In the genomic region with DNA sequence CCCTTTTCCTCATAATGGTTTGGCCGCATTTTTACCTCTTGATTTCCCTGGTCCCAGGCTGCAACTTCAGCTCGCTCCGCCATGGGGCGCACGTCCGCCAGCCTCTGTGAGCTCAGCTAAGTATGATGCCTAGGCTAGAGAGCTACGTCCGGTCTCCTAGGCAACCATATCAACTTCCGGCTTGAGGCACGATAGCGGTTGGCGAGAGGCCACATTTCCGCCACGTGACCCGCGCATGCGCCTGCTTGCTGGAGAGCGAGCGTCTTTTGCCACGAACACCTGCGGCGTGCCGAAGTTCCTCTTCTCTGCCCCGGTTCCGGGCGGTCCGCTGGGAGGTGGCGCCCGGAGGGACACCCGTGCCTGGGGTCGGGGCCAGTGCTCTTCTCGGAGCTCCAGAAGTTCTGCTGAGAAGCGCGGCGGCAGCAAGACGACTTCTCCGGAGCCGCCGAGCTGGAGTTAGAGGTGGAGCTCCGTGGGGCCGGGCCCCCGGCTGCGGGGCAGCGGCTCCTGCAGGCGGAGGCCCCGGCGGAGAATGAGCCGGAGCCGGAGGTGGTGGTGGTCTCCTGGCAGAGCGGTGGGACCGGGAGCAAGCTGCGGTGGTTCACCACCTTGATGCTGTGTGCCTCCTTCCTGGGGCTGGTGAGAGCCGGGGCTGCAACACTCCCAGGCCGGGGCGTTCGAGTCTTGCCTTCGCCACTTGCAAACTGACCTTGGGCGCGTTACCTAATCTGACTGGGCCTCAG, we compare ENCODE assay signal across 1 cellular context.
TF ChIP-seq lines count a peak whose summit lies in the region.

No MANE protein-coding gene starts in this region.

TF ChIP-seq in HepG2, 621 proteins besides CTCF, POLR2A, EP300 and RAD21 (continued from another document and continues in another):
- no peak; the same call in 1 of the 2 replicates for TF ChIP-seq ZFP41 (CRISPR knock-in tag; IDR thresholded peaks at IDR 0.05; ENCODE audit: borderline replicate concordance)
- TF ChIP-seq, protein P1, sequence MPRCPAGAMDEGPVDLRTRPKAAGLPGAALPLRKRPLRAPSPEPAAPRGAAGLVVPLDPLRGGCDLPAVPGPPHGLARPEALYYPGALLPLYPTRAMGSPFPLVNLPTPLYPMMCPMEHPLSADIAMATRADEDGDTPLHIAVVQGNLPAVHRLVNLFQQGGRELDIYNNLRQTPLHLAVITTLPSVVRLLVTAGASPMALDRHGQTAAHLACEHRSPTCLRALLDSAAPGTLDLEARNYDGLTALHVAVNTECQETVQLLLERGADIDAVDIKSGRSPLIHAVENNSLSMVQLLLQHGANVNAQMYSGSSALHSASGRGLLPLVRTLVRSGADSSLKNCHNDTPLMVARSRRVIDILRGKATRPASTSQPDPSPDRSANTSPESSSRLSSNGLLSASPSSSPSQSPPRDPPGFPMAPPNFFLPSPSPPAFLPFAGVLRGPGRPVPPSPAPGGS (CRISPR knock-in tag; IDR thresholded peaks at IDR 0.05) = no peak
- peak; percentile 84 for TF ChIP-seq TEAD3 (CRISPR knock-in tag; optimal IDR thresholded peaks at IDR 0.05; ENCODE audit: borderline replicate concordance)
- TF ChIP-seq ZNF589 (CRISPR knock-in tag; conservative IDR thresholded peaks at IDR 0.05) = no peak; the same call in 1 of the 2 replicates
- TF ChIP-seq SRY (CRISPR knock-in tag; IDR thresholded peaks at IDR 0.05) = peak; percentile 80
- TF ChIP-seq, protein P2, sequence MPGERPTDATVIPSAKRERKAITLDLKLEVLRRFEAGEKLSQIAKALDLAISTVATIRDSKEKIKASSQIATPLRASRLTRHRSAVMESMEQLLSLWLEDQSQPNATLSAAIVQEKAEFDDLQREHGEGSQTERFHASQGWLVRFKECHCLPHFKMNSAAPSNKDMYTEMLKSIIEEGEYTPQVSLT (CRISPR knock-in tag; IDR thresholded peaks at IDR 0.05; ENCODE audit: borderline replicate concordance, low read depth) = no peak
- TF ChIP-seq, protein P3, sequence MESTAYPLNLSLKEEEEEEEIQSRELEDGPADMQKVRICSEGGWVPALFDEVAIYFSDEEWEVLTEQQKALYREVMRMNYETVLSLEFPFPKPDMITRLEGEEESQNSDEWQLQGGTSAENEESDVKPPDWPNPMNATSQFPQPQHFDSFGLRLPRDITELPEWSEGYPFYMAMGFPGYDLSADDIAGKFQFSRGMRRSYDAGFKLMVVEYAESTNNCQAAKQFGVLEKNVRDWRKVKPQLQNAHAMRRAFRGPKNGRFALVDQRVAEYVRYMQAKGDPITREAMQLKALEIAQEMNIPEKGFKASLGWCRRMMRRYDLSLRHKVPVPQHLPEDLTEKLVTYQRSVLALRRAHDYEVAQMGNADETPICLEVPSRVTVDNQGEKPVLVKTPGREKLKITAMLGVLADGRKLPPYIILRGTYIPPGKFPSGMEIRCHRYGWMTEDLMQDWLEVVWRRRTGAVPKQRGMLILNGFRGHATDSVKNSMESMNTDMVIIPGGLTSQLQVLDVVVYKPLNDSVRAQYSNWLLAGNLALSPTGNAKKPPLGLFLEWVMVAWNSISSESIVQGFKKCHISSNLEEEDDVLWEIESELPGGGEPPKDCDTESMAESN (CRISPR knock-in tag; conservative IDR thresholded peaks at IDR 0.05) = no peak; the same call in 1 of the 2 replicates
- TF ChIP-seq RORA (CRISPR knock-in tag; IDR thresholded peaks at IDR 0.05) = no peak
- TF ChIP-seq BORCS8-MEF2B (CRISPR knock-in tag; IDR thresholded peaks at IDR 0.05) = peak; percentile 86
- peak; percentile 32; the same call in 1 of the 2 replicates for TF ChIP-seq KLF11 (CRISPR knock-in tag; IDR thresholded peaks at IDR 0.05)
- TF ChIP-seq, protein P4, sequence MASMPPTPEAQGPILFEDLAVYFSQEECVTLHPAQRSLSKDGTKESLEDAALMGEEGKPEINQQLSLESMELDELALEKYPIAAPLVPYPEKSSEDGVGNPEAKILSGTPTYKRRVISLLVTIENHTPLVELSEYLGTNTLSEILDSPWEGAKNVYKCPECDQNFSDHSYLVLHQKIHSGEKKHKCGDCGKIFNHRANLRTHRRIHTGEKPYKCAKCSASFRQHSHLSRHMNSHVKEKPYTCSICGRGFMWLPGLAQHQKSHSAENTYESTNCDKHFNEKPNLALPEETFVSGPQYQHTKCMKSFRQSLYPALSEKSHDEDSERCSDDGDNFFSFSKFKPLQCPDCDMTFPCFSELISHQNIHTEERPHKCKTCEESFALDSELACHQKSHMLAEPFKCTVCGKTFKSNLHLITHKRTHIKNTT (CRISPR knock-in tag; IDR thresholded peaks at IDR 0.05) = no peak
- no peak for TF ChIP-seq CAMTA2 (CRISPR knock-in tag; IDR thresholded peaks at IDR 0.05; ENCODE audit: borderline replicate concordance)
- 0 out of 2 replicates have a peak, but pooled peaks have one; percentile 35 for TF ChIP-seq PPARG (CRISPR knock-in tag; conservative IDR thresholded peaks at IDR 0.05)
- no peak for TF ChIP-seq ZFP36L1 (CRISPR knock-in tag; IDR thresholded peaks at IDR 0.05)
- peak; percentile 59; the same call in 1 of the 2 replicates for TF ChIP-seq ZBTB21 (CRISPR knock-in tag; IDR thresholded peaks at IDR 0.05)
- TF ChIP-seq, protein P5, sequence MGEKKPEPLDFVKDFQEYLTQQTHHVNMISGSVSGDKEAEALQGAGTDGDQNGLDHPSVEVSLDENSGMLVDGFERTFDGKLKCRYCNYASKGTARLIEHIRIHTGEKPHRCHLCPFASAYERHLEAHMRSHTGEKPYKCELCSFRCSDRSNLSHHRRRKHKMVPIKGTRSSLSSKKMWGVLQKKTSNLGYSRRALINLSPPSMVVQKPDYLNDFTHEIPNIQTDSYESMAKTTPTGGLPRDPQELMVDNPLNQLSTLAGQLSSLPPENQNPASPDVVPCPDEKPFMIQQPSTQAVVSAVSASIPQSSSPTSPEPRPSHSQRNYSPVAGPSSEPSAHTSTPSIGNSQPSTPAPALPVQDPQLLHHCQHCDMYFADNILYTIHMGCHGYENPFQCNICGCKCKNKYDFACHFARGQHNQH (CRISPR knock-in tag; IDR thresholded peaks at IDR 0.05) = no peak; the same call in 1 of the 2 replicates
- TF ChIP-seq MAFK (conservative IDR thresholded peaks at IDR 0.05 in 1 of 2, IDR thresholded peaks at IDR 0.05 in 1 of 2; ENCODE audit: low read length in 2 of 2) = peak in 1 of 2 experiments; percentile 10; a peak in 1 of 4 replicates
- TF ChIP-seq FIP1L1 (IDR thresholded peaks at IDR 0.05; ENCODE audit: borderline replicate concordance, insufficient read depth, low read depth, low read length) = 0 out of 2 replicates have a peak, but pooled peaks have one; percentile 37
- TF ChIP-seq ZNF564 (CRISPR knock-in tag; IDR thresholded peaks at IDR 0.05) = 0 out of 2 replicates have a peak, but pooled peaks have one; percentile 57
- 0 out of 2 replicates have a peak, but pooled peaks have one; percentile 22 for TF ChIP-seq HNF4A (CRISPR knock-in tag; IDR thresholded peaks at IDR 0.05)
- no peak for TF ChIP-seq ZNF10 (CRISPR knock-in tag; IDR thresholded peaks at IDR 0.05; ENCODE audit: borderline replicate concordance, low read depth)
- peak; percentile 96; the same call in 1 of the 2 replicates for TF ChIP-seq ZNF619 (CRISPR knock-in tag; IDR thresholded peaks at IDR 0.05)
- TF ChIP-seq ZNF34 (CRISPR knock-in tag; IDR thresholded peaks at IDR 0.05; ENCODE audit: borderline replicate concordance) = no peak; the same call in 1 of the 2 replicates
- TF ChIP-seq, protein P6, sequence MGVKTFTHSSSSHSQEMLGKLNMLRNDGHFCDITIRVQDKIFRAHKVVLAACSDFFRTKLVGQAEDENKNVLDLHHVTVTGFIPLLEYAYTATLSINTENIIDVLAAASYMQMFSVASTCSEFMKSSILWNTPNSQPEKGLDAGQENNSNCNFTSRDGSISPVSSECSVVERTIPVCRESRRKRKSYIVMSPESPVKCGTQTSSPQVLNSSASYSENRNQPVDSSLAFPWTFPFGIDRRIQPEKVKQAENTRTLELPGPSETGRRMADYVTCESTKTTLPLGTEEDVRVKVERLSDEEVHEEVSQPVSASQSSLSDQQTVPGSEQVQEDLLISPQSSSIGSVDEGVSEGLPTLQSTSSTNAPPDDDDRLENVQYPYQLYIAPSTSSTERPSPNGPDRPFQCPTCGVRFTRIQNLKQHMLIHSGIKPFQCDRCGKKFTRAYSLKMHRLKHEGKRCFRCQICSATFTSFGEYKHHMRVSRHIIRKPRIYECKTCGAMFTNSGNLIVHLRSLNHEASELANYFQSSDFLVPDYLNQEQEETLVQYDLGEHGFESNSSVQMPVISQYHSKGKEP (CRISPR knock-in tag; IDR thresholded peaks at IDR 0.05) = no peak
- TF ChIP-seq ZSCAN9 (CRISPR knock-in tag; IDR thresholded peaks at IDR 0.05; ENCODE audit: borderline replicate concordance) = peak; percentile 94
- TF ChIP-seq PHF5A (CRISPR knock-in tag; IDR thresholded peaks at IDR 0.05; ENCODE audit: low read depth, unreplicated experiment) = no peak
- TF ChIP-seq, protein P7, sequence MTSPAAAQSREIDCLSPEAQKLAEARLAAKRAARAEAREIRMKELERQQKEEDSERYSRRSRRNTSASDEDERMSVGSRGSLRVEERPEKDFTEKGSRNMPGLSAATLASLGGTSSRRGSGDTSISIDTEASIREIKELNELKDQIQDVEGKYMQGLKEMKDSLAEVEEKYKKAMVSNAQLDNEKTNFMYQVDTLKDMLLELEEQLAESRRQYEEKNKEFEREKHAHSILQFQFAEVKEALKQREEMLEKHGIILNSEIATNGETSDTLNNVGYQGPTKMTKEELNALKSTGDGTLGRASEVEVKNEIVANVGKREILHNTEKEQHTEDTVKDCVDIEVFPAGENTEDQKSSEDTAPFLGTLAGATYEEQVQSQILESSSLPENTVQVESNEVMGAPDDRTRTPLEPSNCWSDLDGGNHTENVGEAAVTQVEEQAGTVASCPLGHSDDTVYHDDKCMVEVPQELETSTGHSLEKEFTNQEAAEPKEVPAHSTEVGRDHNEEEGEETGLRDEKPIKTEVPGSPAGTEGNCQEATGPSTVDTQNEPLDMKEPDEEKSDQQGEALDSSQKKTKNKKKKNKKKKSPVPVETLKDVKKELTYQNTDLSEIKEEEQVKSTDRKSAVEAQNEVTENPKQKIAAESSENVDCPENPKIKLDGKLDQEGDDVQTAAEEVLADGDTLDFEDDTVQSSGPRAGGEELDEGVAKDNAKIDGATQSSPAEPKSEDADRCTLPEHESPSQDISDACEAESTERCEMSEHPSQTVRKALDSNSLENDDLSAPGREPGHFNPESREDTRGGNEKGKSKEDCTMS (CRISPR knock-in tag; conservative IDR thresholded peaks at IDR 0.05) = no peak
- no peak for TF ChIP-seq FOXA1 (IDR thresholded peaks at IDR 0.05)
- TF ChIP-seq FOXA1 (CRISPR knock-in tag; IDR thresholded peaks at IDR 0.05) = peak; percentile 32
- peak; percentile 77; the same call in 1 of the 2 replicates for TF ChIP-seq ZNF790 (CRISPR knock-in tag; IDR thresholded peaks at IDR 0.05; ENCODE audit: borderline replicate concordance)
- no peak for TF ChIP-seq ZNF841 (CRISPR knock-in tag; IDR thresholded peaks at IDR 0.05; ENCODE audit: borderline replicate concordance)
- TF ChIP-seq CBX2 (IDR thresholded peaks at IDR 0.05; ENCODE audit: low read depth, low read length) = no peak
- no peak for TF ChIP-seq CBX2 (CRISPR knock-in tag; IDR thresholded peaks at IDR 0.05; ENCODE audit: low read depth)
- peak; percentile 91 for TF ChIP-seq GABPA (IDR thresholded peaks at IDR 0.05; ENCODE audit: low read depth, low read length)
- peak; percentile 97 for TF ChIP-seq GABPA (CRISPR knock-in tag; IDR thresholded peaks at IDR 0.05; ENCODE audit: low read depth)
- TF ChIP-seq ZFP1 (CRISPR knock-in tag; IDR thresholded peaks at IDR 0.05) = peak; percentile 68; the same call in 1 of the 2 replicates
- no peak for TF ChIP-seq MTA3 (CRISPR knock-in tag; IDR thresholded peaks at IDR 0.05)
- no peak for TF ChIP-seq CC2D1A (CRISPR knock-in tag; IDR thresholded peaks at IDR 0.05)
- TF ChIP-seq SSRP1 (CRISPR knock-in tag; IDR thresholded peaks at IDR 0.05) = no peak
- peak; percentile 84; the same call in 1 of the 2 replicates for TF ChIP-seq YEATS4 (CRISPR knock-in tag; IDR thresholded peaks at IDR 0.05; ENCODE audit: borderline replicate concordance)
- TF ChIP-seq, protein P8, sequence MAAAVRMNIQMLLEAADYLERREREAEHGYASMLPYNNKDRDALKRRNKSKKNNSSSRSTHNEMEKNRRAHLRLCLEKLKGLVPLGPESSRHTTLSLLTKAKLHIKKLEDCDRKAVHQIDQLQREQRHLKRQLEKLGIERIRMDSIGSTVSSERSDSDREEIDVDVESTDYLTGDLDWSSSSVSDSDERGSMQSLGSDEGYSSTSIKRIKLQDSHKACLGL (CRISPR knock-in tag; IDR thresholded peaks at IDR 0.05) = peak; percentile 95; the same call in 1 of the 2 replicates
- no peak for TF ChIP-seq ISX (CRISPR knock-in tag; conservative IDR thresholded peaks at IDR 0.05)
- peak; percentile 56; the same call in 1 of the 2 replicates for TF ChIP-seq ZBTB7B (CRISPR knock-in tag; IDR thresholded peaks at IDR 0.05)
- TF ChIP-seq, protein P9, sequence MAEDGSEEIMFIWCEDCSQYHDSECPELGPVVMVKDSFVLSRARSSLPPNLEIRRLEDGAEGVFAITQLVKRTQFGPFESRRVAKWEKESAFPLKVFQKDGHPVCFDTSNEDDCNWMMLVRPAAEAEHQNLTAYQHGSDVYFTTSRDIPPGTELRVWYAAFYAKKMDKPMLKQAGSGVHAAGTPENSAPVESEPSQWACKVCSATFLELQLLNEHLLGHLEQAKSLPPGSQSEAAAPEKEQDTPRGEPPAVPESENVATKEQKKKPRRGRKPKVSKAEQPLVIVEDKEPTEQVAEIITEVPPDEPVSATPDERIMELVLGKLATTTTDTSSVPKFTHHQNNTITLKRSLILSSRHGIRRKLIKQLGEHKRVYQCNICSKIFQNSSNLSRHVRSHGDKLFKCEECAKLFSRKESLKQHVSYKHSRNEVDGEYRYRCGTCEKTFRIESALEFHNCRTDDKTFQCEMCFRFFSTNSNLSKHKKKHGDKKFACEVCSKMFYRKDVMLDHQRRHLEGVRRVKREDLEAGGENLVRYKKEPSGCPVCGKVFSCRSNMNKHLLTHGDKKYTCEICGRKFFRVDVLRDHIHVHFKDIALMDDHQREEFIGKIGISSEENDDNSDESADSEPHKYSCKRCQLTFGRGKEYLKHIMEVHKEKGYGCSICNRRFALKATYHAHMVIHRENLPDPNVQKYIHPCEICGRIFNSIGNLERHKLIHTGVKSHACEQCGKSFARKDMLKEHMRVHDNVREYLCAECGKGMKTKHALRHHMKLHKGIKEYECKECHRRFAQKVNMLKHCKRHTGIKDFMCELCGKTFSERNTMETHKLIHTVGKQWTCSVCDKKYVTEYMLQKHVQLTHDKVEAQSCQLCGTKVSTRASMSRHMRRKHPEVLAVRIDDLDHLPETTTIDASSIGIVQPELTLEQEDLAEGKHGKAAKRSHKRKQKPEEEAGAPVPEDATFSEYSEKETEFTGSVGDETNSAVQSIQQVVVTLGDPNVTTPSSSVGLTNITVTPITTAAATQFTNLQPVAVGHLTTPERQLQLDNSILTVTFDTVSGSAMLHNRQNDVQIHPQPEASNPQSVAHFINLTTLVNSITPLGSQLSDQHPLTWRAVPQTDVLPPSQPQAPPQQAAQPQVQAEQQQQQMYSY (CRISPR knock-in tag; IDR thresholded peaks at IDR 0.05) = no peak
- TF ChIP-seq MYC (CRISPR knock-in tag; IDR thresholded peaks at IDR 0.05; ENCODE audit: borderline replicate concordance) = peak; percentile 89
- TF ChIP-seq HNRNPH1 (optimal IDR thresholded peaks at IDR 0.05; ENCODE audit: low read depth, low read length) = no peak
- TF ChIP-seq, protein P10, sequence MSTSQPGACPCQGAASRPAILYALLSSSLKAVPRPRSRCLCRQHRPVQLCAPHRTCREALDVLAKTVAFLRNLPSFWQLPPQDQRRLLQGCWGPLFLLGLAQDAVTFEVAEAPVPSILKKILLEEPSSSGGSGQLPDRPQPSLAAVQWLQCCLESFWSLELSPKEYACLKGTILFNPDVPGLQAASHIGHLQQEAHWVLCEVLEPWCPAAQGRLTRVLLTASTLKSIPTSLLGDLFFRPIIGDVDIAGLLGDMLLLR (CRISPR knock-in tag; IDR thresholded peaks at IDR 0.05) = peak; percentile 44; the same call in 1 of the 2 replicates
